23 cellular contexts compared by ENCODE assay signal in the genomic region with DNA sequence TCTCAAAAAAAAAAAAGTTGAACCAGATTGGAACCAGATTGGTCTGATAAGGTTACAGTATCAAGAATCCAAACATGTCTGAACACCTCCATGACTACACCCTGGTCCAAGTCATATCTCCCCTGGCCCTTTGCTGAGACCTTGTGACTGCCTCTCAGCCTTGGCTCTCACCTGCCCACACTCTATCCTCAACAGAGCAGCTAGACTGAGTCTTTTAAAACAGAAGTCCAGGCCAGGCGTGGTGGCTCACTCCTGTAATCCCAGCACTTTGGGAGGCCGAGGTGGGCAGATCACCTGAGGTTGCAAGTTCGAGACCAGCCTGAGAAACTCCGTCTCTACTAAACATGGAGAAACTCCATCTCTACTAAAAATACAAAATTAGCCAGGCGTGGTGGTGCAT.
A peak's percentile ranks its signal among the peaks of the same experiment; 100 is the strongest.
DNase-seq lines count a peak whose midpoint lies in the region; ATAC-seq and TF ChIP-seq lines count a peak whose summit lies in the region.
"Had no signal": no experiment of that assay in that cellular context is flagged by ENCODE, and none has a peak within 500 bp of the region (broad histone marks: within the 10 kb centered on the region; RNA-seq: fewer than 3 reads in every experiment).

No MANE protein-coding gene starts in this region.

- H3K4me1 ChIP-seq in vagina = no peaks in the 10 kb centered on the region
- H3K4me1 ChIP-seq: BE2C, BLaER1 had no signal

- H3K9me3 ChIP-seq in vagina = no peaks in the 10 kb centered on the region
- H3K9me3 ChIP-seq: BE2C, BLaER1 had no signal

- no peaks in the 10 kb centered on the region for H3K36me3 ChIP-seq in vagina
- H3K36me3 ChIP-seq: BE2C, BLaER1 had no signal

- no peak for TF ChIP-seq POLR2A in vagina (IDR thresholded peaks at IDR 0.05)

- H3K27me3 ChIP-seq in vagina = no peaks in the 10 kb centered on the region
- H3K27me3 ChIP-seq: BE2C, BLaER1 had no signal

- no peak overlapping the region for H3K27ac ChIP-seq in vagina
- H3K27ac ChIP-seq: BLaER1 had no signal

- no peak for TF ChIP-seq CTCF in vagina (IDR thresholded peaks at IDR 0.05)

- H3K4me3 ChIP-seq in vagina = no peak overlapping the region
- H3K4me3 ChIP-seq: BLaER1, GM12878 had no signal

- intact Hi-C loops in vagina (cut with DNase I) = no loop called here

- DNase-seq in ecto neural progenitor cell (ENCODE audit: low spot score) (peak; percentile 33), islet precursor cell (peak; percentile 22), vagina (ENCODE audit: extremely low spot score in 2 of 2) (peak; percentile 52 to 71), HT-29 (ENCODE audit: low spot score) (no peak)
- no peak for DNase-seq in stimulated activated CD4-positive, alpha-beta T cell treated with anti-CD3 and anti-CD28 coated beads, Interleukin-4, amount 100 ng/mL, for 24 hours
- DNase-seq: 8988T; ACHN; BE2C; C1 segment of cervical spinal cord; CD4-positive, alpha-beta memory T cell; CD4-positive, CD25-positive, alpha-beta regulatory T cell; CD8-positive, alpha-beta memory T cell; COR-L47; DMS 273 treated with DMSO at 0.1 percent for 48 hours; DMS153; DMS53; DMS79; DND-41; EL; GDM1 had no signal

- ATAC-seq in HG02623 (IDR thresholded peaks at IDR 0.05; ENCODE audit: unreplicated experiment) = no peak
- ATAC-seq: GM12878 had no signal

Comparison
In these comparisons a context has a peak if more than half of its experiments do, and no peak if none do; other contexts are left out.
1. DNase-seq: peak in ecto neural progenitor cell (single experiment), islet precursor cell (single experiment) and vagina (2 of 2); none in HT-29 (single experiment) and stimulated activated CD4-positive, alpha-beta T cell treated with anti-CD3 and anti-CD28 coated beads, Interleukin-4, amount 100 ng/mL, for 24 hours (single experiment).